In the genomic region with DNA sequence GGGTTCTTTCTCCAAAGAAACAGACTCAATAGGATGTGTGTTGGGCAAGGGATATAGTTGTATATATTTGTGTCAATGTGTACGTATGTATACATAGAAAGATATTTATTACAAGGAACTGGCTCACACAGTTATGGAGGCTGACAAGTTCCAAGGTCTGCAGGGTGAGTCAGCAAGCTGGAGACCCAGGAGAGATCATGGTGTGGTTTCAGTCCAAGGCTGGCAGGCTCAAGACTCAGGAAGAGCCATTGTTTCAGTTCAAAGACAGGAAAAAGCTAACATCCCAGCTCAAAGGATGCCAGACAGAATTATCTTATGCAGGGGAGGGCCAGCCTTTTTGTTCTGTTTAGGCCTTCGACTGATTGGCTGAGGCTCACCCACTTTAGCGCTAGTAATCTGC, we compare ENCODE assay signal across 15 cellular contexts.
"Had no signal": no experiment of that assay in that cellular context is flagged by ENCODE, and none has a peak within 500 bp of the region (broad histone marks: within the 10 kb centered on the region; RNA-seq: fewer than 3 reads in every experiment).

No MANE protein-coding gene starts in this region.

- H3K4me1 ChIP-seq: transverse colon had no signal

- H3K27ac Mint-ChIP-seq: activated CD4-positive, alpha-beta T cell treated with anti-CD3 and anti-CD28 coated beads, Interleukin-2, amount 10 ng/mL, durations not matched to agents 24 days and 14 days; activated naive CD8-positive, alpha-beta T cell treated with anti-CD3 and anti-CD28 coated beads for 36 hours; activated T-helper 1 cell treated with anti-CD3 and anti-CD28 coated beads, Interleukin-12 subunit alpha, Interleukin-12 subunit beta, Interleukin-2, Interleukin-4 antibody, amounts not matched to agents 30 ng/mL and 10 ng/mL and 1 ng/mL, durations not matched to agents 14 hours and 24 hours and 36 hours; nephron; T-helper 2 cell treated with Interferon-gamma antibody and Interleukin-4, amounts not matched to agents 5 μg/mL and 100 μg/mL, for 36 hours had no signal

- DNase-seq: activated CD4-positive, alpha-beta T cell treated with anti-CD3 and anti-CD28 coated beads, Interleukin-2, amount 10 ng/mL, durations not matched to agents 24 days and 14 days; activated CD4-positive, CD25-positive, alpha-beta regulatory T cell; activated CD8-positive, alpha-beta memory T cell treated with anti-CD3 and anti-CD28 coated beads, Interleukin-2, amount 50 U/mL, for 48 hours; activated naive CD8-positive, alpha-beta T cell treated with anti-CD3 and anti-CD28 coated beads for 36 hours; cerebellar nuclear complex; effector memory CD4-positive, alpha-beta T cell; islet precursor cell; occipital lobe; stimulated activated naive CD8-positive, alpha-beta T cell treated with anti-CD3 and anti-CD28 coated beads, Interleukin-15, Interleukin-2, amounts not matched to agents 100 U/mL and 50 U/mL, for 24 hours; transverse colon had no signal

- H3K4me1 Mint-ChIP-seq: activated CD4-positive, alpha-beta T cell treated with anti-CD3 and anti-CD28 coated beads, Interleukin-2, amount 10 ng/mL, durations not matched to agents 24 days and 14 days; activated naive CD8-positive, alpha-beta T cell treated with anti-CD3 and anti-CD28 coated beads for 36 hours had no signal

- H3K4me3 Mint-ChIP-seq: activated CD4-positive, alpha-beta T cell treated with anti-CD3 and anti-CD28 coated beads, Interleukin-2, amount 10 ng/mL, durations not matched to agents 24 days and 14 days; activated naive CD8-positive, alpha-beta T cell treated with anti-CD3 and anti-CD28 coated beads for 36 hours; activated T-helper 1 cell treated with anti-CD3 and anti-CD28 coated beads, Interleukin-12 subunit alpha, Interleukin-12 subunit beta, Interleukin-2, Interleukin-4 antibody, amounts not matched to agents 30 ng/mL and 10 ng/mL and 1 ng/mL, durations not matched to agents 14 hours and 24 hours and 36 hours; nephron; T-helper 2 cell treated with Interferon-gamma antibody and Interleukin-4, amounts not matched to agents 5 μg/mL and 100 μg/mL, for 36 hours had no signal

- H3K9me3 Mint-ChIP-seq: activated CD4-positive, alpha-beta T cell treated with anti-CD3 and anti-CD28 coated beads, Interleukin-2, amount 10 ng/mL, durations not matched to agents 24 days and 14 days; activated naive CD8-positive, alpha-beta T cell treated with anti-CD3 and anti-CD28 coated beads for 36 hours; activated T-helper 1 cell treated with anti-CD3 and anti-CD28 coated beads, Interleukin-12 subunit alpha, Interleukin-12 subunit beta, Interleukin-2, Interleukin-4 antibody, amounts not matched to agents 30 ng/mL and 10 ng/mL and 1 ng/mL, durations not matched to agents 14 hours and 24 hours and 36 hours; nephron; T-helper 2 cell treated with Interferon-gamma antibody and Interleukin-4, amounts not matched to agents 5 μg/mL and 100 μg/mL, for 36 hours had no signal

- H3K9me3 ChIP-seq: right atrium auricular region, transverse colon had no signal

- H3K36me3 Mint-ChIP-seq: activated naive CD8-positive, alpha-beta T cell treated with anti-CD3 and anti-CD28 coated beads for 36 hours had no signal

- H3K27ac ChIP-seq: right atrium auricular region, transverse colon had no signal

- H3K36me3 ChIP-seq: right atrium auricular region, transverse colon had no signal

- H3K27me3 ChIP-seq: right atrium auricular region, transverse colon had no signal

- H3K4me3 ChIP-seq: right atrium auricular region, smooth muscle cell, transverse colon had no signal

- H3K4me2 ChIP-seq: smooth muscle cell had no signal

- ATAC-seq: stimulated activated naive CD8-positive, alpha-beta T cell treated with anti-CD3 and anti-CD28 coated beads, Interleukin-15, Interleukin-2, amounts not matched to agents 100 U/mL and 50 U/mL, for 24 hours had no signal
